Comparison of ENCODE assay signal across 8 cellular contexts in the genomic region with DNA sequence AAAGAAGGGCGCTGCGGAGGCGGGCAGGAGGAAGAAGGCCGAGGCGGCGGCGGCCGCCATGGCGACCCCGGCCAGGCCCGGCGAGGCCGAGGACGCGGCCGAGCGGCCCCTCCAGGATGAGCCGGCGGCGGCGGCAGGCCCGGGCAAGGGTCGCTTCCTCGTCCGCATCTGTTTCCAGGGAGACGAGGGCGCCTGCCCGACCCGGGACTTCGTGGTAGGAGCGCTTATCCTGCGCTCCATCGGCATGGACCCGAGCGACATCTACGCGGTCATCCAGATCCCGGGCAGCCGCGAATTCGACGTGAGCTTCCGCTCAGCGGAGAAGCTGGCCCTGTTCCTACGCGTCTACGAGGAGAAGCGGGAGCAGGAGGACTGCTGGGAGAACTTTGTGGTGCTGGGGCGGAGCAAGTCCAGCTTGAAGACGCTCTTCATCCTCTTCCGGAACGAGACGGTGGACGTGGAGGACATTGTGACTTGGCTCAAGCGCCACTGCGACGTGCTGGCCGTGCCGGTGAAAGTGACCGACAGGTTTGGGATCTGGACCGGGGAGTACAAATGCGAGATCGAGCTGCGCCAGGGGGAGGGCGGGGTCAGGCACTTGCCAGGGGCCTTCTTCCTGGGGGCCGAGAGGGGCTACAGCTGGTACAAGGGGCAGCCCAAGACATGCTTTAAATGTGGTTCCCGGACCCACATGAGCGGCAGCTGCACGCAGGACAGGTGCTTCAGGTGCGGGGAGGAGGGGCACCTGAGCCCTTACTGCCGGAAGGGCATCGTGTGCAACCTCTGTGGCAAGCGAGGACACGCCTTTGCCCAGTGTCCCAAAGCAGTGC. TPM values are rescaled to one million over a fixed set of nuclear protein-coding genes. Genes with fewer than 3 reads are reported as not detected.
DNase-seq lines count a peak whose midpoint lies in the region; ATAC-seq and TF ChIP-seq lines count a peak whose summit lies in the region.

No MANE protein-coding gene starts in this region.

- peaks cover 5% of the 10 kb centered on the region; the same call in 1 of the 2 replicates for H3K9me3 ChIP-seq in AG04450 (ENCODE audit: control insufficient read depth, insufficient read depth, low read length)

- no peak for TF ChIP-seq CTCF in AG04450 (IDR thresholded peaks at IDR 0.05; ENCODE audit: low read depth, low read length)

- ATAC-seq in GM18861 (IDR thresholded peaks at IDR 0.05; ENCODE audit: unreplicated experiment) (peak; percentile 15), HG03066 (IDR thresholded peaks at IDR 0.05; ENCODE audit: low read depth, unreplicated experiment) (peak; percentile 23)

- H3K4me3 ChIP-seq in AG04450 (ENCODE audit: low read depth, low read length), result peak overlapping the region; percentile 99

- CTCF ChIA-PET in AG04450 (lab: Charles Lee), result no interaction called here

- no peak for DNase-seq in AG04450 (ENCODE audit: low read depth, low spot score)
- peak; percentile 68 for DNase-seq in NCI-H345 treated with DMSO at 0.1 percent for 48 hours (lab: John Stamatoyannopoulos, UW; ENCODE audit: unreplicated experiment)
- peak; percentile 30 for DNase-seq in activated CD4-positive, alpha-beta T cell treated with anti-CD3 and anti-CD28 coated beads, Interleukin-2, amount 50 U/mL, for 1 hour
- peak; percentile 3 for DNase-seq in effector CD8-positive, alpha-beta T cell (lab: John Stamatoyannopoulos, UW)
- DNase-seq in lung microvascular endothelial cell (ENCODE audit: low read depth in 2 of 2), result peak; percentile 48 to 86
- peak; percentile 9 for DNase-seq in stimulated activated CD8-positive, alpha-beta memory T cell treated with anti-CD3 and anti-CD28 coated beads, Interleukin-15, amount 100 ng/mL, for 24 hours (ENCODE audit: low read depth)

- no peaks in the 10 kb centered on the region for H3K27me3 ChIP-seq in AG04450 (ENCODE audit: control insufficient read depth, insufficient read depth, low read length)

- POLR2A ChIA-PET in AG04450 (lab: Yijun Ruan, JAX), result interaction anchor here (0.5 to 2.0 kb wide), 7 partner anchors 14 to 49 kb away, joined by 3 to 9 read pairs (median 3); a partner anchor contains a TSS

- peak overlapping the region; percentile 81 for H3K27ac ChIP-seq in AG04450 (ENCODE audit: low read depth, low read length)

RNA-seq across cellular contexts. Expression of a gene that starts 0.8 kb away (rescaled TPM):
- 14.0 and 15.4 TPM in 2 replicates for polyA plus RNA-seq in AG04450 (2011; rRNA removed)
- 13.2 and 14.7 TPM in 2 replicates for polyA minus RNA-seq in AG04450 (2011; rRNA and poly(A)+ RNA removed)
- 12.9 and 19.0 TPM in 2 replicates for total RNA-seq in lung microvascular endothelial cell

RNA-seq across cellular contexts. Expression of a gene that starts 7.6 kb away (rescaled TPM):
- polyA plus RNA-seq in AG04450 (2011; rRNA removed), result 12.9 and 13.7 TPM in 2 replicates
- polyA minus RNA-seq in AG04450 (2011; rRNA and poly(A)+ RNA removed), result 8.0 and 8.9 TPM in 2 replicates
- 1.4 and 2.4 TPM in 2 replicates for total RNA-seq in lung microvascular endothelial cell

RNA-seq across cellular contexts. Expression of a gene that starts 27.2 kb away (rescaled TPM):
- 3.8 and 4.6 TPM in 2 replicates for polyA plus RNA-seq in AG04450 (2011; rRNA removed)
- 4.6 TPM in 2 replicates for polyA minus RNA-seq in AG04450 (2011; rRNA and poly(A)+ RNA removed)
- 2.2 and 2.8 TPM in 2 replicates for total RNA-seq in lung microvascular endothelial cell

RNA-seq across cellular contexts. Expression of a gene that starts 40.6 kb away (rescaled TPM):
- not detected in 2 replicates for polyA plus RNA-seq in AG04450 (2011; rRNA removed)
- polyA minus RNA-seq in AG04450 (2011; rRNA and poly(A)+ RNA removed), result not detected in 2 replicates
- total RNA-seq in lung microvascular endothelial cell, result not detected in 2 replicates

RNA-seq across cellular contexts. Expression of a gene that starts 48.8 kb away (rescaled TPM):
- polyA plus RNA-seq in AG04450 (2011; rRNA removed), result 35.6 and 43.3 TPM in 2 replicates
- polyA minus RNA-seq in AG04450 (2011; rRNA and poly(A)+ RNA removed), result 27.3 and 34.1 TPM in 2 replicates
- total RNA-seq in lung microvascular endothelial cell, result 9.7 and 9.8 TPM in 2 replicates
